In genomic region chr5:56157191-56157621, GRCh38 we compare ENCODE assay signal across 8 cellular contexts.
A peak's percentile ranks its signal among the peaks of the same experiment; 100 is the strongest.
DNase-seq lines count a peak whose midpoint lies in the region; ATAC-seq and TF ChIP-seq lines count a peak whose summit lies in the region.
"Not testable (repeated sequence)": the region's sequence is repeated elsewhere in the genome, so short reads cannot be mapped to it uniquely, and the experiment has no call there.

No MANE protein-coding gene starts in this region.

- not testable (repeated sequence) for H3K27me3 Mint-ChIP-seq in T-helper 17 cell; activated CD4-positive, alpha-beta memory T cell treated with anti-CD3 and anti-CD28 coated beads, Interleukin-2, amount 10 ng/mL, durations not matched to agents 7 days and 5 days; activated naive CD8-positive, alpha-beta T cell; nephron (ENCODE audit: low read depth)

- not testable (repeated sequence) for H3K36me3 ChIP-seq in KOPT-K1 (ENCODE audit: insufficient read depth, low read length); cardiac muscle cell; transverse colon

- peak overlapping the region; percentile 63 for H3K4me3 Mint-ChIP-seq in T-helper 17 cell
- peak overlapping the region; percentile 57 for H3K4me3 Mint-ChIP-seq in activated CD4-positive, alpha-beta memory T cell treated with anti-CD3 and anti-CD28 coated beads, Interleukin-2, amount 10 ng/mL, durations not matched to agents 7 days and 5 days
- H3K4me3 Mint-ChIP-seq in activated naive CD8-positive, alpha-beta T cell; nephron: not testable (repeated sequence)

- CTCF ChIA-PET in activated CD4-positive, alpha-beta memory T cell treated with anti-CD3 and anti-CD28 coated beads, Interleukin-2, amount 10 ng/mL, durations not matched to agents 7 days and 5 days (lab: Charles Lee), result not testable (repeated sequence)

- H3K27ac ChIP-seq in KOPT-K1 (ENCODE audit: low read depth, low read length, poor library complexity, severe bottlenecking), result peak overlapping the region; percentile 31
- H3K27ac ChIP-seq in cardiac muscle cell, result peak overlapping the region; percentile 6
- peak overlapping the region in 3 of 4 donors; percentile 57 to 75 (median 65) for H3K27ac ChIP-seq in transverse colon

- H3K27ac Mint-ChIP-seq in T-helper 17 cell (peak overlapping the region; percentile 87), nephron (peak overlapping the region; percentile 85 to 95 (median 92))
- H3K27ac Mint-ChIP-seq in activated CD4-positive, alpha-beta memory T cell treated with anti-CD3 and anti-CD28 coated beads, Interleukin-2, amount 10 ng/mL, durations not matched to agents 7 days and 5 days, result peak overlapping the region; percentile 76
- peak overlapping the region; percentile 0 for H3K27ac Mint-ChIP-seq in activated naive CD8-positive, alpha-beta T cell

- intact Hi-C loops in transverse colon (cut with DNase I; ENCODE audit: low total_unique reads), result not testable (repeated sequence)

- in situ Hi-C loops in transverse colon (cut with MboI; ENCODE audit: low pct_ligation_motif_present in 1 of 4, low pct_unique_long_range_greater_than_20kb in 1 of 4, low sequenced_read_pairs in 3 of 4), result not testable (repeated sequence)

- POLR2A ChIA-PET in activated CD4-positive, alpha-beta memory T cell treated with anti-CD3 and anti-CD28 coated beads, Interleukin-2, amount 10 ng/mL, durations not matched to agents 7 days and 5 days (lab: Charles Lee), result interaction anchor here (1.6 kb wide), 1 partner anchor 162 kb away, joined by 4 read pairs; the partner anchor contains the start of gene IL6ST

- peak; percentile 80 for DNase-seq in ELF-1 (ENCODE audit: low read depth, low spot score)
- DNase-seq in T-helper 17 cell; activated CD4-positive, alpha-beta memory T cell treated with anti-CD3 and anti-CD28 coated beads, Interleukin-2, amount 10 ng/mL, durations not matched to agents 7 days and 5 days; cardiac muscle cell (ENCODE audit: low read depth in 1 of 2, low spot score in 1 of 2); transverse colon: not testable (repeated sequence)

- H3K4me1 Mint-ChIP-seq in T-helper 17 cell, result peaks cover 49% of the 10 kb centered on the region
- peaks cover 83% of the 10 kb centered on the region for H3K4me1 Mint-ChIP-seq in activated CD4-positive, alpha-beta memory T cell treated with anti-CD3 and anti-CD28 coated beads, Interleukin-2, amount 10 ng/mL, durations not matched to agents 7 days and 5 days
- peaks cover 69% of the 10 kb centered on the region for H3K4me1 Mint-ChIP-seq in activated naive CD8-positive, alpha-beta T cell (ENCODE audit: low read depth)
- H3K4me1 Mint-ChIP-seq in nephron, result peaks cover 24% of the 10 kb centered on the region

- not testable (repeated sequence) for H3K27me3 ChIP-seq in cardiac muscle cell, transverse colon

- not testable (repeated sequence) for H3K4me3 ChIP-seq in cardiac muscle cell, transverse colon

- not testable (repeated sequence) for H3K36me3 Mint-ChIP-seq in T-helper 17 cell (ENCODE audit: low read depth); activated CD4-positive, alpha-beta memory T cell treated with anti-CD3 and anti-CD28 coated beads, Interleukin-2, amount 10 ng/mL, durations not matched to agents 7 days and 5 days (ENCODE audit: low read depth); activated naive CD8-positive, alpha-beta T cell; nephron (ENCODE audit: low read depth)

- TF ChIP-seq EP300 in transverse colon (IDR thresholded peaks at IDR 0.05; ENCODE audit: low read depth), result not testable (repeated sequence)

- WGBS in transverse colon (ENCODE audit: low coverage in 1 of 2), 2 donors, result 73 to 85% methylated on average over 3 to 5 of the region's 5 CpGs

- H3K9me3 ChIP-seq in KOPT-K1 (ENCODE audit: insufficient read depth, low read length, poor library complexity, severe bottlenecking); T-helper 17 cell (ENCODE audit: control insufficient read depth, low read length, poor library complexity, severe bottlenecking); cardiac muscle cell (ENCODE audit: low read depth); transverse colon: not testable (repeated sequence)

- TF ChIP-seq POLR2A in transverse colon (IDR thresholded peaks at IDR 0.05), result not testable (repeated sequence)

- H3K4me1 ChIP-seq in cardiac muscle cell (ENCODE audit: low read depth), result peaks cover 28% of the 10 kb centered on the region
- H3K4me1 ChIP-seq in transverse colon, result peaks cover 0 to 15% (median 0%) of the 10 kb centered on the region in 4 donors

- H3K9me3 Mint-ChIP-seq in activated CD4-positive, alpha-beta memory T cell treated with anti-CD3 and anti-CD28 coated beads, Interleukin-2, amount 10 ng/mL, durations not matched to agents 7 days and 5 days; activated naive CD8-positive, alpha-beta T cell (ENCODE audit: low read depth); nephron: not testable (repeated sequence)

- TF ChIP-seq CTCF in cardiac muscle cell (IDR thresholded peaks at IDR 0.05; ENCODE audit: low read depth, low read length); nephron (IDR thresholded peaks at IDR 0.05; ENCODE audit: unreplicated experiment in 3 of 3); transverse colon (IDR thresholded peaks at IDR 0.05): not testable (repeated sequence)

- not testable (repeated sequence) for ATAC-seq in T-helper 17 cell

Comparison
In these comparisons a context has a peak if more than half of its experiments do, and no peak if none do; other contexts are left out.
1. H3K27ac ChIP-seq: peak in every context shown above with its lines; median percentile 65 in transverse colon; 31 in KOPT-K1; 6 in cardiac muscle cell.
2. H3K27ac Mint-ChIP-seq: peak in every context shown above with its lines; median percentile 92 in nephron; 87 in T-helper 17 cell; 76 in activated CD4-positive, alpha-beta memory T cell treated with anti-CD3 and anti-CD28 coated beads, Interleukin-2, amount 10 ng/mL, durations not matched to agents 7 days and 5 days; 0 in activated naive CD8-positive, alpha-beta T cell.